In the genomic region with DNA sequence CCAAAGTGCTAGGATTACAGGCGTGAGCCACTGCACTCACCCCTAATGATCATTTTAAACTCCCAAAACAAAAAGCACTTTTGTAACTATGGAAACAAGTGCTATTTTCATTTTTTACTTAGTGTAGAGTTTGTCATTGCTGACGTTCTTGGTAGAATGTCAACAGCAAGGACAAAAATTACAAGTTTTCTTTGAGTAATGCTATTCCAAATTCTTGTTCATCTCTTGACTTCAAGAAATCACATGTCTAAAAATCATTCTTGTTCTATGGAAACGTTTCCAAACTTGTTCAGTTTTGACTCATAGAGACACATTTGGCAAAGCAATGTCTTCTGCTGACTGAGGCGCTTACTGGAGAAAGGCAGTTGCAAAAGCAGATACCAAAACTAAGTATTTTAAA, we compare ENCODE assay signal across 18 cellular contexts.
DNase-seq lines count a peak whose midpoint lies in the region; ATAC-seq and TF ChIP-seq lines count a peak whose summit lies in the region.
"Had no signal": no experiment of that assay in that cellular context is flagged by ENCODE, and none has a peak within 500 bp of the region (broad histone marks: within the 10 kb centered on the region; RNA-seq: fewer than 3 reads in every experiment).

No MANE protein-coding gene starts in this region.

- in situ Hi-C loops in gastrocnemius medialis (cut with MboI; ENCODE audit: low sequenced_read_pairs in 4 of 4), result loop anchor here (5.0 to 25.0 kb wide), 4 partner anchors 38 to 162 kb away; no protein-coding TSS in a partner anchor

- H3K27me3 ChIP-seq in gastrocnemius medialis, result no peaks in the 10 kb centered on the region

- H3K4me1 Mint-ChIP-seq in activated T-helper 17 cell treated with anti-CD3 and anti-CD28 coated beads, Interleukin-2, amount 50 U/mL, for 72 hours, result peaks cover 31% of the 10 kb centered on the region
- peaks cover 28% of the 10 kb centered on the region for H3K4me1 Mint-ChIP-seq in activated CD8-positive, alpha-beta T cell treated with anti-CD3 and anti-CD28 coated beads for 36 hours (ENCODE audit: low read depth)
- H3K4me1 Mint-ChIP-seq in osteocyte (ENCODE audit: unreplicated experiment), result peaks cover 15% of the 10 kb centered on the region

- no peaks in the 10 kb centered on the region for H3K36me3 ChIP-seq in gastrocnemius medialis

- ATAC-seq in activated T-helper 17 cell treated with anti-CD3 and anti-CD28 coated beads, Interleukin-2, amount 50 U/mL, for 72 hours (replicated peaks), result peak; percentile 37
- ATAC-seq in gastrocnemius medialis (peak in 1 of 2 donors; percentile 28), GM19467 (IDR thresholded peaks at IDR 0.05; ENCODE audit: unreplicated experiment) (no peak), GM18868 (IDR thresholded peaks at IDR 0.05; ENCODE audit: unreplicated experiment) (no peak)
- no peak for ATAC-seq in activated CD8-positive, alpha-beta T cell treated with anti-CD3 and anti-CD28 coated beads for 36 hours
- ATAC-seq: left colon; stimulated activated memory B cell treated with anti-CD40 and anti-IgM and Interleukin-4, amounts not matched to agents 10 μg/mL and 1 μg/mL and 100 μg/mL, for 72 hours had no signal

- no peak overlapping the region for H3K4me3 Mint-ChIP-seq in activated T-helper 17 cell treated with anti-CD3 and anti-CD28 coated beads, Interleukin-2, amount 50 U/mL, for 72 hours
- H3K4me3 Mint-ChIP-seq in activated CD8-positive, alpha-beta T cell treated with anti-CD3 and anti-CD28 coated beads for 36 hours, result no peak overlapping the region
- H3K4me3 Mint-ChIP-seq in osteocyte (ENCODE audit: unreplicated experiment), result no peak overlapping the region
- H3K4me3 Mint-ChIP-seq: stimulated activated memory B cell treated with anti-CD40 and anti-IgM and Interleukin-4, amounts not matched to agents 10 μg/mL and 1 μg/mL and 100 μg/mL, for 72 hours had no signal

- H3K27ac Mint-ChIP-seq in activated T-helper 17 cell treated with anti-CD3 and anti-CD28 coated beads, Interleukin-2, amount 50 U/mL, for 72 hours, result peak overlapping the region; percentile 75
- no peak overlapping the region for H3K27ac Mint-ChIP-seq in activated CD8-positive, alpha-beta T cell treated with anti-CD3 and anti-CD28 coated beads for 36 hours
- H3K27ac Mint-ChIP-seq in osteocyte (ENCODE audit: unreplicated experiment), result no peak overlapping the region
- H3K27ac Mint-ChIP-seq: stimulated activated memory B cell treated with anti-CD40 and anti-IgM and Interleukin-4, amounts not matched to agents 10 μg/mL and 1 μg/mL and 100 μg/mL, for 72 hours had no signal

- no peaks in the 10 kb centered on the region for H3K9me3 Mint-ChIP-seq in activated T-helper 17 cell treated with anti-CD3 and anti-CD28 coated beads, Interleukin-2, amount 50 U/mL, for 72 hours
- no peaks in the 10 kb centered on the region for H3K9me3 Mint-ChIP-seq in activated CD8-positive, alpha-beta T cell treated with anti-CD3 and anti-CD28 coated beads for 36 hours
- H3K9me3 Mint-ChIP-seq in osteocyte (ENCODE audit: unreplicated experiment), result no peaks in the 10 kb centered on the region
- H3K9me3 Mint-ChIP-seq: stimulated activated memory B cell treated with anti-CD40 and anti-IgM and Interleukin-4, amounts not matched to agents 10 μg/mL and 1 μg/mL and 100 μg/mL, for 72 hours had no signal

- H3K9me3 ChIP-seq in gastrocnemius medialis, result no peaks in the 10 kb centered on the region

- DNase-seq in AG10803 (ENCODE audit: low read depth), result peak; percentile 57
- DNase-seq in fibroblast of mammary gland (ENCODE audit: low read depth), result peak; percentile 66
- DNase-seq in gastrocnemius medialis, result no peak
- no peak for DNase-seq in activated CD8-positive, alpha-beta T cell treated with anti-CD3 and anti-CD28 coated beads for 36 hours
- no peak for DNase-seq in osteocyte (ENCODE audit: extremely low spot score, unreplicated experiment)
- DNase-seq: activated effector memory CD4-positive, alpha-beta T cell treated with Interleukin-2 at 50 U/mL for 16 hours; EL; erythroblast; left colon; NCI-H69; PC-9; T1000 had no signal

- no peak for TF ChIP-seq POLR2A in gastrocnemius medialis (IDR thresholded peaks at IDR 0.05)

- CTCF ChIA-PET in activated CD8-positive, alpha-beta T cell treated with anti-CD3 and anti-CD28 coated beads for 36 hours (lab: Charles Lee), result interaction anchor here (0.7 to 1.7 kb wide), 4 partner anchors 13 to 601 kb away, joined by 3 to 6 read pairs (median 4); no protein-coding TSS in a partner anchor

- H3K36me3 Mint-ChIP-seq in activated T-helper 17 cell treated with anti-CD3 and anti-CD28 coated beads, Interleukin-2, amount 50 U/mL, for 72 hours (ENCODE audit: low read depth), result peaks cover 53% of the 10 kb centered on the region
- peaks cover 22% of the 10 kb centered on the region for H3K36me3 Mint-ChIP-seq in activated CD8-positive, alpha-beta T cell treated with anti-CD3 and anti-CD28 coated beads for 36 hours (ENCODE audit: low read depth)
- H3K36me3 Mint-ChIP-seq in osteocyte (ENCODE audit: unreplicated experiment), result peaks cover 10% of the 10 kb centered on the region

- no peaks in the 10 kb centered on the region for H3K27me3 Mint-ChIP-seq in activated T-helper 17 cell treated with anti-CD3 and anti-CD28 coated beads, Interleukin-2, amount 50 U/mL, for 72 hours
- no peaks in the 10 kb centered on the region for H3K27me3 Mint-ChIP-seq in activated CD8-positive, alpha-beta T cell treated with anti-CD3 and anti-CD28 coated beads for 36 hours
- no peaks in the 10 kb centered on the region for H3K27me3 Mint-ChIP-seq in osteocyte (ENCODE audit: unreplicated experiment)
- H3K27me3 Mint-ChIP-seq: stimulated activated memory B cell treated with anti-CD40 and anti-IgM and Interleukin-4, amounts not matched to agents 10 μg/mL and 1 μg/mL and 100 μg/mL, for 72 hours had no signal

- no peak overlapping the region for H3K4me3 ChIP-seq in AG10803 (ENCODE audit: low read length)
- H3K4me3 ChIP-seq in fibroblast of mammary gland (ENCODE audit: control insufficient read depth, low read depth, low read length), result no peak overlapping the region
- H3K4me3 ChIP-seq in gastrocnemius medialis, result no peak overlapping the region
- H3K4me3 ChIP-seq: PC-9, SK-N-MC had no signal

- intact Hi-C loops in gastrocnemius medialis (cut with DNase I; ENCODE audit: low total_unique reads), result no loop called here
- intact Hi-C loops in activated CD8-positive, alpha-beta T cell treated with anti-CD3 and anti-CD28 coated beads for 36 hours (cut with micrococcal nuclease), result loop anchor here (5.0 kb wide), 1 partner anchor 48 kb away; no protein-coding TSS in a partner anchor

- TF ChIP-seq CTCF in AG10803 (conservative IDR thresholded peaks at IDR 0.05; ENCODE audit: low read length) (no peak), fibroblast of mammary gland (conservative IDR thresholded peaks at IDR 0.05; ENCODE audit: control insufficient read depth, insufficient read depth, low read depth, low read length) (no peak), gastrocnemius medialis (IDR thresholded peaks at IDR 0.05 in 4 of 5, conservative IDR thresholded peaks at IDR 0.05 in 1 of 5) (no peak), osteocyte (IDR thresholded peaks at IDR 0.05) (no peak)
- TF ChIP-seq CTCF in activated CD8-positive, alpha-beta T cell treated with anti-CD3 and anti-CD28 coated beads for 36 hours (IDR thresholded peaks at IDR 0.05), result no peak

- H3K27ac ChIP-seq in gastrocnemius medialis, result peak overlapping the region in 3 of 4 donors; percentile 15 to 63 (median 21)
- H3K27ac ChIP-seq: parathyroid adenoma, PC-9, SK-N-MC had no signal

- H3K4me1 ChIP-seq in gastrocnemius medialis, result peaks cover 26 to 27% of the 10 kb centered on the region in 2 donors

- POLR2A ChIA-PET in activated CD8-positive, alpha-beta T cell treated with anti-CD3 and anti-CD28 coated beads for 36 hours (lab: Charles Lee), result interaction anchor here (0.7 kb wide), 1 partner anchor 19 kb away, joined by 3 read pairs; no protein-coding TSS in a partner anchor

Comparison
In these comparisons a context has a peak if more than half of its experiments do, and no peak if none do; other contexts are left out.
1. DNase-seq: peak in AG10803 (single experiment) and fibroblast of mammary gland (single experiment); none in gastrocnemius medialis (0 of 2), activated CD8-positive, alpha-beta T cell treated with anti-CD3 and anti-CD28 coated beads for 36 hours (single experiment) and osteocyte (single experiment).